ENCODE assay signal across 9 cellular contexts in the genomic region with DNA sequence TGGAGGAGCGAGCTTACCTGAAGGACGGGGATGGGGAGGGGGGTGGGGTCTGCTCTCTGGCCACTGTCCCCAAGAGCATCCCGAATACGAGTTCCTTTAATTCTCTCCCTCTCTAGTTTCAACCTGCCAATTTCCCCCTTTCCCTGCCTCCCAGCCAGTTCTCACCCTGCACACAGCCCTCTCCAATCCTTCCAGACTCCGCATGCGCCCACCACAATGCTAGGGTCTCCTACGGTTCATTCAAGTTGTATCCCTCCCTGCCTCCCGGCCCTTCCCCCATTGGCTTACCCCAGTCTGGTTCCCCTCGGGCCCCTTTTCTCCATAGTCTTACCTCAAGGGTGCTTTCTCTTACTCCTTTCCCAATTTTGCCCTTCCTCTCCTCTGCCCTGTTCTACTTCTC. TPM values are rescaled to one million over a fixed set of nuclear protein-coding genes. Genes with fewer than 3 reads are reported as not detected.
DNase-seq lines count a peak whose midpoint lies in the region; ATAC-seq, FAIRE-seq and TF ChIP-seq lines count a peak whose summit lies in the region.
"Had no signal": no experiment of that assay in that cellular context is flagged by ENCODE, and none has a peak within 500 bp of the region (broad histone marks: within the 10 kb centered on the region; RNA-seq: fewer than 3 reads in every experiment).

No MANE protein-coding gene starts in this region.

- H3K27ac ChIP-seq in right lobe of liver (peak overlapping the region in 2 of 3 donors; percentile 15 to 44), thoracic aorta (peak overlapping the region; percentile 94 to 98)
- H3K27ac ChIP-seq: C4-2B had no signal

- H3K36me3 ChIP-seq in right lobe of liver: no peaks in the 10 kb centered on the region
- H3K36me3 ChIP-seq in thoracic aorta: peaks cover 15% of the 10 kb centered on the region

- ATAC-seq in right lobe of liver (no peak), thoracic aorta (ENCODE audit: insufficient number of reproducible peaks, low FRiP score, low read depth) (no peak), GM21786 (IDR thresholded peaks at IDR 0.05; ENCODE audit: unreplicated experiment) (no peak)

- intact Hi-C loops in right lobe of liver (cut with DNase I): loop anchor here in 1 of 2 donors (5.0 kb wide), 1 partner anchor 34 kb away; no protein-coding TSS in a partner anchor

- H3K9me3 ChIP-seq in right lobe of liver: no peaks in the 10 kb centered on the region
- no peaks in the 10 kb centered on the region for H3K9me3 ChIP-seq in thoracic aorta

- TF ChIP-seq POLR2A in right lobe of liver (IDR thresholded peaks at IDR 0.05): no peak

- 49% methylated on average over 6 of the region's 9 CpGs for WGBS in right lobe of liver (ENCODE audit: insufficient coverage, low coverage, low lambda C conversion rate, missing lambda C conversion rate)

- peaks cover 0 to 16% (median 4%) of the 10 kb centered on the region in 4 donors for H3K4me1 ChIP-seq in right lobe of liver
- peaks cover 10 to 44% of the 10 kb centered on the region in 2 donors for H3K4me1 ChIP-seq in thoracic aorta (ENCODE audit: control insufficient read depth in 1 of 2, low read depth in 2 of 2)

- in situ Hi-C loops in astrocyte of the spinal cord (cut with HindIII; ENCODE audit: low sequenced_read_pairs): no loop called here

- H3K4me3 ChIP-seq in astrocyte of the spinal cord (ENCODE audit: low read depth, low read length) (peak overlapping the region; percentile 59), right lobe of liver (peak overlapping the region; percentile 30 to 49 (median 43)), thoracic aorta (peak overlapping the region; percentile 92)

- FAIRE-seq in HTR-8/SVneo (lab: Jason Lieb, UNC): no peak

- peak; percentile 53 for DNase-seq in activated CD8-positive, alpha-beta memory T cell treated with anti-CD3 and anti-CD28 coated beads for 24 hours
- DNase-seq in activated CD8-positive, alpha-beta memory T cell treated with anti-CD3 and anti-CD28 coated beads, Interleukin-2, amount 50 U/mL, for 48 hours: no peak
- DNase-seq in astrocyte of the spinal cord (ENCODE audit: low read depth, low spot score) (no peak), right lobe of liver (no peak), thoracic aorta (ENCODE audit: low spot score) (no peak), NCI-H146 (lab: John Stamatoyannopoulos, UW) (no peak), HTR-8/SVneo (ENCODE audit: insufficient read length, low spot score) (no peak)

- TF ChIP-seq CTCF in astrocyte of the spinal cord (IDR thresholded peaks at IDR 0.05; ENCODE audit: low read depth, low read length) (no peak), right lobe of liver (IDR thresholded peaks at IDR 0.05) (no peak), thoracic aorta (IDR thresholded peaks at IDR 0.05) (no peak)

- H3K27me3 ChIP-seq in right lobe of liver: no peaks in the 10 kb centered on the region
- no peaks in the 10 kb centered on the region for H3K27me3 ChIP-seq in thoracic aorta (replicated peaks; ENCODE audit: insufficient read depth)

RNA-seq across cellular contexts. Expression of gene IGFBP6, which starts 0.7 kb away (rescaled TPM):
- total RNA-seq in right lobe of liver (10 to 100 TPM in 2 of 6 experiments, 1 to 10 TPM in 4; 1.7 to 25.4 (median 4.9) TPM), thoracic aorta (1,000 to 10,000 TPM; 1,999 to 2,150 TPM)

RNA-seq across cellular contexts. Expression of gene SOAT2, which starts 6.5 kb away (rescaled TPM):
- total RNA-seq in right lobe of liver (1 to 10 TPM in 3 of 6 experiments, under 1 TPM in 3; 0.62 to 3.4 (median 0.99) TPM), thoracic aorta (under 1 TPM; 0.81 to 0.99 TPM)

RNA-seq across cellular contexts. Expression of gene SPRYD3, which starts 17.6 kb away (rescaled TPM):
- total RNA-seq in right lobe of liver (10 to 100 TPM; 12.3 to 18.2 (median 14.4) TPM), thoracic aorta (10 to 100 TPM; 68.0 to 94.8 TPM)

RNA-seq across cellular contexts. Expression of gene TNS2, which starts 46.9 kb away (rescaled TPM):
- total RNA-seq in right lobe of liver (100 to 1,000 TPM in 3 of 6 experiments, 10 to 100 TPM in 3; 50.5 to 139 (median 86.9) TPM), thoracic aorta (100 to 1,000 TPM; 292 to 307 TPM)

Comparison
In these comparisons a context has a peak if more than half of its experiments do, and no peak if none do; other contexts are left out.
1. RNA of gene IGFBP6, which starts 0.7 kb away (total RNA-seq): 1,999 to 2,150 TPM in thoracic aorta; 1.7 to 25.4 TPM in right lobe of liver; every median in the first group is over 10 times any median in the second.
2. Peak in every context shown above with its lines, with median percentiles within 50 percentile points of each other: H3K4me3 ChIP-seq.